ENCODE assay signal across 8 cellular contexts in the genomic region with DNA sequence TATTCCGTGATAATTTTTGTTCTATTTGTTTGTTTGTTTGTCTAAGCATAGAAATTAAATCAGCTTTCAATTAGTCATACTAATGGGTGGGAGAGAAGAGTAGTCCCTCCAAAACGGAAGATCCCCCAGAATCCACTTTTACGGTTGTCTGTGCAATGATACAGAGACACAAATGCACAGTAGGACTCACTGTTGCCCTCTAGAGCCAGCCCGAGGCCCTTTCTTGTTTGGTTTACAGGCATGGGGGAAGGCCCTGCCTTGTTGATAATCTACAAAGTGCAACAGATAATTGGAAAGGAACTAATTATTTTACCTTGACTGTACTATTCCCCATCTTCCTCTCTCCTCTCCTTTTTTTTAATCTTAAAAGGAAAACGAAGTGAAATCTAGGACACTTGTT.
DNase-seq lines count a peak whose midpoint lies in the region; ATAC-seq and TF ChIP-seq lines count a peak whose summit lies in the region.

No MANE protein-coding gene starts in this region.

- TF ChIP-seq CTCF in NB4 (IDR thresholded peaks at IDR 0.05; ENCODE audit: low read depth, low read length) = peak; percentile 86

- TF ChIP-seq POLR2A in NB4 (IDR thresholded peaks at IDR 0.05; ENCODE audit: extremely low read depth, insufficient read length) = no peak

- DNase-seq in SKM-1 treated with dmso at 0.1 percent for 144 hours (lab: John Stamatoyannopoulos, UW; ENCODE audit: unreplicated experiment) = peak; percentile 41
- no peak for DNase-seq in SKM-1 (lab: John Stamatoyannopoulos, UW; ENCODE audit: unreplicated experiment)
- peak; percentile 67 for DNase-seq in NB4 (ENCODE audit: low read depth)
- DNase-seq in activated CD8-positive, alpha-beta memory T cell treated with anti-CD3 and anti-CD28 coated beads, Interleukin-2, amount 50 U/mL, for 24 hours (ENCODE audit: extremely low read depth) = peak; percentile 28
- DNase-seq in germinal center (ENCODE audit: low spot score) = peak; percentile 38
- DNase-seq in stimulated activated CD4-positive, alpha-beta T cell treated with anti-CD3 and anti-CD28 coated beads, Interleukin-15, amount 100 ng/mL, for 24 hours = peak; percentile 75

- no peak overlapping the region for H3K4me3 ChIP-seq in NB4 (ENCODE audit: low read depth, low read length)

- ATAC-seq in HG03457 (IDR thresholded peaks at IDR 0.05; ENCODE audit: unreplicated experiment) (no peak), HG02571 (IDR thresholded peaks at IDR 0.05; ENCODE audit: unreplicated experiment) (no peak)
